38 cellular contexts compared by ENCODE assay signal in genomic region chr19:13544423-13544822, GRCh38. TPM values are rescaled to one million over a fixed set of nuclear protein-coding genes. Genes with fewer than 3 reads are reported as not detected.
"Had no signal": no experiment of that assay in that cellular context is flagged by ENCODE, and none has a peak within 500 bp of the region (broad histone marks: within the 10 kb centered on the region; RNA-seq: fewer than 3 reads in every experiment).

No MANE protein-coding gene starts in this region.

- H3K4me3 ChIP-seq: MG63 had no signal

- H3K36me3 ChIP-seq: MG63 had no signal

- DNase-seq: Karpas-422, Kasumi-1, MG63, MM.1S, MV-4-11, NCI-H1048, NCI-H1092, NCI-H1092 treated with DMSO at 0.1 percent for 48 hours, NCI-H1105, NCI-H1105 treated with DMSO at 0.1 percent for 48 hours, NCI-H1417, NCI-H1417 treated with DMSO at 0.1 percent for 48 hours, NCI-H1436, NCI-H1436 treated with DMSO at 0.1 percent for 48 hours, NCI-H146, NCI-H1694, NCI-H1694 treated with DMSO at 0.1 percent for 48 hours, NCI-H187, NCI-H187 treated with DMSO at 0.1 percent for 48 hours, NCI-H1930, NCI-H2029, NCI-H2029 treated with DMSO at 0.1 percent for 48 hours, NCI-H2081, NCI-H2081 treated with DMSO at 0.1 percent for 48 hours, NCI-H2107, NCI-H2171, NCI-H2171 treated with DMSO at 0.1 percent for 48 hours, NCI-H2227 treated with DMSO at 0.1 percent for 48 hours, NCI-H226, NCI-H345, NCI-H446, NCI-H446 treated with DMSO at 0.1 percent for 48 hours, NCI-H510A, NCI-H510A treated with DMSO at 0.1 percent for 48 hours, NCI-H524, NCI-H524 treated with DMSO at 0.1 percent for 48 hours had no signal

RNA-seq across cellular contexts. Expression of gene CACNA1A, which starts 38.1 kb away (rescaled TPM):
- total RNA-seq: MCF 10A, NCI-H460 had no signal
